Comparison of ENCODE assay signal across 2 cellular contexts in genomic region chr15:62497356-62497755, GRCh38.
TF ChIP-seq lines count a peak whose summit lies in the region.

No MANE protein-coding gene starts in this region.

TF ChIP-seq in SK-N-SH, 30 proteins besides CTCF, POLR2A, EP300 and RAD21:
- TF ChIP-seq RXRA (IDR thresholded peaks at IDR 0.05; ENCODE audit: borderline replicate concordance, low read depth) = no peak
- no peak for TF ChIP-seq TAF1 (IDR thresholded peaks at IDR 0.05; ENCODE audit: borderline replicate concordance, low read depth, low read length)
- TF ChIP-seq, protein P1, sequence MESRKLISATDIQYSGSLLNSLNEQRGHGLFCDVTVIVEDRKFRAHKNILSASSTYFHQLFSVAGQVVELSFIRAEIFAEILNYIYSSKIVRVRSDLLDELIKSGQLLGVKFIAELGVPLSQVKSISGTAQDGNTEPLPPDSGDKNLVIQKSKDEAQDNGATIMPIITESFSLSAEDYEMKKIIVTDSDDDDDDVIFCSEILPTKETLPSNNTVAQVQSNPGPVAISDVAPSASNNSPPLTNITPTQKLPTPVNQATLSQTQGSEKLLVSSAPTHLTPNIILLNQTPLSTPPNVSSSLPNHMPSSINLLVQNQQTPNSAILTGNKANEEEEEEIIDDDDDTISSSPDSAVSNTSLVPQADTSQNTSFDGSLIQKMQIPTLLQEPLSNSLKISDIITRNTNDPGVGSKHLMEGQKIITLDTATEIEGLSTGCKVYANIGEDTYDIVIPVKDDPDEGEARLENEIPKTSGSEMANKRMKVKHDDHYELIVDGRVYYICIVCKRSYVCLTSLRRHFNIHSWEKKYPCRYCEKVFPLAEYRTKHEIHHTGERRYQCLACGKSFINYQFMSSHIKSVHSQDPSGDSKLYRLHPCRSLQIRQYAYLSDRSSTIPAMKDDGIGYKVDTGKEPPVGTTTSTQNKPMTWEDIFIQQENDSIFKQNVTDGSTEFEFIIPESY (IDR thresholded peaks at IDR 0.05; ENCODE audit: borderline replicate concordance, low read depth) = no peak
- TF ChIP-seq MXI1 (IDR thresholded peaks at IDR 0.05; ENCODE audit: low read depth, low read length) = no peak
- no peak for TF ChIP-seq TEAD4 (IDR thresholded peaks at IDR 0.05; ENCODE audit: borderline replicate concordance, insufficient read depth)

TF ChIP-seq in SK-N-SH treated with all-trans-retinoic acid at 6 μM for 48 hours, 23 proteins besides CTCF, POLR2A, EP300 and RAD21:
- TF ChIP-seq RARB (CRISPR knock-in tag; IDR thresholded peaks at IDR 0.05) (no peak), OSR1 (CRISPR knock-in tag; IDR thresholded peaks at IDR 0.05) (no peak), ZNF70 (CRISPR knock-in tag; IDR thresholded peaks at IDR 0.05) (no peak), ARNTL (CRISPR knock-in tag; IDR thresholded peaks at IDR 0.05; ENCODE audit: borderline replicate concordance, low read depth) (no peak), CREB5 (CRISPR knock-in tag; IDR thresholded peaks at IDR 0.05; ENCODE audit: low read depth) (no peak), ZFP30 (CRISPR knock-in tag; IDR thresholded peaks at IDR 0.05) (no peak), BACH2 (CRISPR knock-in tag; IDR thresholded peaks at IDR 0.05; ENCODE audit: borderline replicate concordance) (no peak), TOX (CRISPR knock-in tag; IDR thresholded peaks at IDR 0.05; ENCODE audit: borderline replicate concordance) (no peak)
- TF ChIP-seq, protein P2, sequence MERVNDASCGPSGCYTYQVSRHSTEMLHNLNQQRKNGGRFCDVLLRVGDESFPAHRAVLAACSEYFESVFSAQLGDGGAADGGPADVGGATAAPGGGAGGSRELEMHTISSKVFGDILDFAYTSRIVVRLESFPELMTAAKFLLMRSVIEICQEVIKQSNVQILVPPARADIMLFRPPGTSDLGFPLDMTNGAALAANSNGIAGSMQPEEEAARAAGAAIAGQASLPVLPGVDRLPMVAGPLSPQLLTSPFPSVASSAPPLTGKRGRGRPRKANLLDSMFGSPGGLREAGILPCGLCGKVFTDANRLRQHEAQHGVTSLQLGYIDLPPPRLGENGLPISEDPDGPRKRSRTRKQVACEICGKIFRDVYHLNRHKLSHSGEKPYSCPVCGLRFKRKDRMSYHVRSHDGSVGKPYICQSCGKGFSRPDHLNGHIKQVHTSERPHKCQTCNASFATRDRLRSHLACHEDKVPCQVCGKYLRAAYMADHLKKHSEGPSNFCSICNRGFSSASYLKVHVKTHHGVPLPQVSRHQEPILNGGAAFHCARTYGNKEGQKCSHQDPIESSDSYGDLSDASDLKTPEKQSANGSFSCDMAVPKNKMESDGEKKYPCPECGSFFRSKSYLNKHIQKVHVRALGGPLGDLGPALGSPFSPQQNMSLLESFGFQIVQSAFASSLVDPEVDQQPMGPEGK (CRISPR knock-in tag; IDR thresholded peaks at IDR 0.05; ENCODE audit: borderline replicate concordance) = no peak
TF ChIP-seq in SK-N-SH treated with all-trans-retinoic acid at 6 μM for 48 hours: peak in this region for 0.
